Comparison of ENCODE assay signal across 1 cellular context in genomic region chr6:15062311-15063252, GRCh38.
TF ChIP-seq lines count a peak whose summit lies in the region.

No MANE protein-coding gene starts in this region.

TF ChIP-seq in K562, 482 proteins besides CTCF, POLR2A, EP300 and RAD21 (continued from another document and continues in another):
- TF ChIP-seq CTBP1 (IDR thresholded peaks at IDR 0.05; ENCODE audit: borderline replicate concordance) (peak; percentile 97), ZNF217 (CRISPR knock-in tag; IDR thresholded peaks at IDR 0.05) (no peak), HMGXB4 (CRISPR knock-in tag; IDR thresholded peaks at IDR 0.05) (no peak), ZNF165 (CRISPR knock-in tag; IDR thresholded peaks at IDR 0.05; ENCODE audit: borderline replicate concordance) (no peak), ATF2 (CRISPR knock-in tag; IDR thresholded peaks at IDR 0.05) (peak; percentile 75; the same call in 1 of the 2 replicates), NR2C1 (IDR thresholded peaks at IDR 0.05) (peak; percentile 50; the same call in 1 of the 2 replicates), NR2C1 (tag; IDR thresholded peaks at IDR 0.05) (peak; percentile 80), HDAC3 (IDR thresholded peaks at IDR 0.05; ENCODE audit: borderline replicate concordance, partially characterized antibody) (peak; percentile 98), CBFB (CRISPR knock-in tag; IDR thresholded peaks at IDR 0.05) (0 out of 2 replicates have a peak, but pooled peaks have one; percentile 60), POLR2G (IDR thresholded peaks at IDR 0.05; ENCODE audit: low read depth, low read length) (no peak), FOXA3 (CRISPR knock-in tag; conservative IDR thresholded peaks at IDR 0.05 in 1 of 2, IDR thresholded peaks at IDR 0.05 in 1 of 2) (peak in 1 of 2 experiments; percentile 81; a peak in 2 of 4 replicates), MCM3 (IDR thresholded peaks at IDR 0.05) (no peak), MYC (IDR thresholded peaks at IDR 0.05; ENCODE audit: low read depth, low read length) (peak; percentile 87), MYC (CRISPR knock-in tag; IDR thresholded peaks at IDR 0.05; ENCODE audit: borderline replicate concordance, low read depth) (no peak), MXI1 (IDR thresholded peaks at IDR 0.05; ENCODE audit: low read depth, low read length) (peak; percentile 47; the same call in 1 of the 2 replicates), NFE2 (IDR thresholded peaks at IDR 0.05; ENCODE audit: low read depth) (peak; percentile 67), LARP7 (IDR thresholded peaks at IDR 0.05) (no peak), CREBBP (IDR thresholded peaks at IDR 0.05; ENCODE audit: low read depth, low read length) (no peak), SMAD1 (IDR thresholded peaks at IDR 0.05; ENCODE audit: low read depth, low read length, partially characterized antibody) (peak; percentile 58), PKNOX1 (IDR thresholded peaks at IDR 0.05) (peak; percentile 95), TEAD2 (tag; IDR thresholded peaks at IDR 0.05) (no peak; the same call in 1 of the 2 replicates), ZNF707 (CRISPR knock-in tag; conservative IDR thresholded peaks at IDR 0.05) (0 out of 2 replicates have a peak, but pooled peaks have one; percentile 16), LCOR (CRISPR knock-in tag; IDR thresholded peaks at IDR 0.05) (peak; percentile 94; the same call in 1 of the 2 replicates), GATA2 (CRISPR knock-in tag; IDR thresholded peaks at IDR 0.05) (peak; percentile 49), HNRNPUL1 (IDR thresholded peaks at IDR 0.05; ENCODE audit: low read length) (no peak; the same call in 1 of the 2 replicates), VEZF1 (CRISPR knock-in tag; IDR thresholded peaks at IDR 0.05) (peak; percentile 57), ADNP (tag; IDR thresholded peaks at IDR 0.05) (peak; percentile 81), NR1H2 (CRISPR knock-in tag; IDR thresholded peaks at IDR 0.05) (no peak), SMARCC2 (IDR thresholded peaks at IDR 0.05; ENCODE audit: low read depth) (peak; percentile 79), PRDM10 (IDR thresholded peaks at IDR 0.05; ENCODE audit: partially characterized antibody) (peak; percentile 93), ZBTB34 (CRISPR knock-in tag; IDR thresholded peaks at IDR 0.05) (no peak), XRCC3 (IDR thresholded peaks at IDR 0.05) (no peak), NRF1 (conservative IDR thresholded peaks at IDR 0.05 in 1 of 2, IDR thresholded peaks at IDR 0.05 in 1 of 2) (0 out of 4 replicates have a peak, but pooled peaks of 1 of the 2 experiments have one; percentile 13), ZNF445 (CRISPR knock-in tag; IDR thresholded peaks at IDR 0.05; ENCODE audit: low read depth) (no peak), TFAP4 (CRISPR knock-in tag; IDR thresholded peaks at IDR 0.05; ENCODE audit: borderline replicate concordance) (peak; percentile 5; the same call in 1 of the 2 replicates), GATAD2B (IDR thresholded peaks at IDR 0.05; ENCODE audit: borderline replicate concordance) (no peak; the same call in none of the 2 replicates), ZNF134 (CRISPR knock-in tag; conservative IDR thresholded peaks at IDR 0.05) (no peak; the same call in 1 of the 2 replicates), ZNF511 (CRISPR knock-in tag; IDR thresholded peaks at IDR 0.05) (no peak), STAT5A (IDR thresholded peaks at IDR 0.05; ENCODE audit: borderline replicate concordance, low read length) (peak; percentile 82), HNRNPK (IDR thresholded peaks at IDR 0.05; ENCODE audit: low read depth, low read length, poor library complexity, severe bottlenecking) (no peak), ID3 (CRISPR knock-in tag; IDR thresholded peaks at IDR 0.05) (no peak), ID3 (tag; IDR thresholded peaks at IDR 0.05) (peak; percentile 93), PHB2 (IDR thresholded peaks at IDR 0.05; ENCODE audit: low read depth) (no peak), ETV1 (tag; conservative IDR thresholded peaks at IDR 0.05; ENCODE audit: low read depth) (no peak; the same call in 1 of the 2 replicates), ZNF696 (CRISPR knock-in tag; conservative IDR thresholded peaks at IDR 0.05) (no peak), RFX1 (IDR thresholded peaks at IDR 0.05) (peak; percentile 25; the same call in 1 of the 2 replicates), HIVEP1 (CRISPR knock-in tag; IDR thresholded peaks at IDR 0.05) (no peak), POLR2AphosphoS5 (IDR thresholded peaks at IDR 0.05; ENCODE audit: control insufficient read depth, insufficient read depth, low read depth, low read length) (peak; percentile 83), ZNF146 (CRISPR knock-in tag; IDR thresholded peaks at IDR 0.05; ENCODE audit: unreplicated experiment) (no peak), DMBX1 (CRISPR knock-in tag; IDR thresholded peaks at IDR 0.05; ENCODE audit: borderline replicate concordance) (peak; percentile 18; the same call in 1 of the 2 replicates), ELK1 (CRISPR knock-in tag; IDR thresholded peaks at IDR 0.05) (no peak), COPS2 (conservative IDR thresholded peaks at IDR 0.05) (no peak), ZNF512 (tag; IDR thresholded peaks at IDR 0.05) (no peak), FUS (optimal IDR thresholded peaks at IDR 0.05; ENCODE audit: low read depth, low read length) (no peak)
